8 cellular contexts compared by ENCODE assay signal in the genomic region with DNA sequence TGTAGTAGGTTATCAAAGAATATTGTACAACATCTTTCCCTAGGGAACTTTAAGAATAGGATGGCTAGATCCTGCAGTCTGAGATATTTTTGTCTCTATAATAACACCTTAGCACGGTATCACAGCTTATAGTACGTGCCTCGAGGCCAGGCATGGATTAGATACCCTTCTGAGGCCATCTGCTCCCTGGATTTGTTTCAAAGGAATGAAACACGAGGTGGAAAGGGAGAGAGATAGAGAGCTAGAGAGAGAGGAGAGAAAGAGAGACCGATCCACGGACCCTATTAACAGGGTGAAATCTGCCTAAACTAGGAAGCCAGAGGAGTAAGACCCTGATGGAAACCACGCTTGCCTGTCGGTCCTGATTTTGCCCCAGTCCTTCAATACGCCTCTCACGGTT.
DNase-seq lines count a peak whose midpoint lies in the region; ATAC-seq, FAIRE-seq and TF ChIP-seq lines count a peak whose summit lies in the region.

No MANE protein-coding gene starts in this region.

- H3K4me1 ChIP-seq in Karpas-422 (ENCODE audit: low read length) (peaks cover 17% of the 10 kb centered on the region), GM12878 (ENCODE audit: control insufficient read depth, insufficient read depth, low read length) (peaks cover 16% of the 10 kb centered on the region)

- no peaks in the 10 kb centered on the region for H3K79me2 ChIP-seq in Karpas-422 (ENCODE audit: low read length)
- no peaks in the 10 kb centered on the region for H3K79me2 ChIP-seq in GM12878 (ENCODE audit: control insufficient read depth, insufficient read depth, low read length)

- SMC1A ChIA-PET in GM12878 (lab: Charles Lee; ENCODE audit: uncharacterized antibody, unreplicated experiment) = interaction anchor here (0.5 to 1.4 kb wide), 8 partner anchors 14 to 1411 kb away, joined by 3 to 5 read pairs (median 4); no protein-coding TSS in a partner anchor

- H3K4me2 ChIP-seq in Karpas-422 (ENCODE audit: low read depth, low read length, poor library complexity, severe bottlenecking) = peak overlapping the region; percentile 99
- H3K4me2 ChIP-seq in GM12878 (ENCODE audit: control insufficient read depth, insufficient read depth) = peak overlapping the region; percentile 97

- no peak for TF ChIP-seq POLR2A in GM12878 (IDR thresholded peaks at IDR 0.05; ENCODE audit: low read depth, low read length)

- H3K9ac ChIP-seq in Karpas-422 (ENCODE audit: low read length) (peak overlapping the region; percentile 91), GM12878 (ENCODE audit: control insufficient read depth, insufficient read depth, low read length) (peak overlapping the region; percentile 79)

- H3K9me3 ChIP-seq in Karpas-422 (ENCODE audit: low read length) = no peaks in the 10 kb centered on the region
- no peaks in the 10 kb centered on the region for H3K9me3 ChIP-seq in GM12878 (replicated peaks; ENCODE audit: control insufficient read depth, insufficient read depth, low read length)

- CTCF ChIA-PET in Calu3 (lab: Charles Lee) = no interaction called here
- CTCF ChIA-PET in GM12878 (lab: Yijun Ruan, JAX) = interaction anchor here (0.6 to 2.2 kb wide), 10 partner anchors 14 to 1415 kb away, joined by 3 to 10 read pairs (median 3); no protein-coding TSS in a partner anchor

- peak overlapping the region; percentile 100 for H2AFZ ChIP-seq in Karpas-422 (ENCODE audit: low read length)
- peak overlapping the region; percentile 97 for H2AFZ ChIP-seq in GM12878 (ENCODE audit: control insufficient read depth, low read depth, low read length)

- H3K27me3 ChIP-seq in Karpas-422 (ENCODE audit: low read length) = no peaks in the 10 kb centered on the region
- H3K27me3 ChIP-seq in GM12878 (replicated peaks in 1 of 2; ENCODE audit: control insufficient read depth in 2 of 2, insufficient read depth in 2 of 2, low read length in 1 of 2) = no peaks in the 10 kb centered on the region

- FAIRE-seq in GM12878 (lab: Jason Lieb, UNC) = no peak

- H3K27me3 Mint-ChIP-seq in Calu3 (ENCODE audit: unreplicated experiment) = no peaks in the 10 kb centered on the region
- H3K27me3 Mint-ChIP-seq in nephron (ENCODE audit: low read depth) = peaks cover 12% of the 10 kb centered on the region

- H3K9me3 Mint-ChIP-seq in Calu3 (ENCODE audit: low read depth, unreplicated experiment) (no peaks in the 10 kb centered on the region), nephron (no peaks in the 10 kb centered on the region)

- H3K4me3 Mint-ChIP-seq in Calu3 (ENCODE audit: low read depth, unreplicated experiment) = peak overlapping the region; percentile 72
- H3K4me3 Mint-ChIP-seq in nephron = peak overlapping the region; percentile 70 to 88 (median 85)

- no peaks in the 10 kb centered on the region for H3K9me2 ChIP-seq in Karpas-422 (replicated peaks; ENCODE audit: insufficient read depth, low read length)

- H3K4me3 ChIP-seq in Karpas-422 (ENCODE audit: low read length) (peak overlapping the region; percentile 94), GM12878 (peak overlapping the region; percentile 91)

- TF ChIP-seq EP300 in GM12878 (IDR thresholded peaks at IDR 0.05; ENCODE audit: borderline replicate concordance in 1 of 2, control insufficient read depth in 1 of 2, low read depth in 2 of 2, low read length in 2 of 2) = no peak

- DNase-seq in Calu3 (no peak), Karpas-422 (no peak), GM12878 (ENCODE audit: low read depth, low spot score) (no peak), NCI-H2227 treated with DMSO at 0.1 percent for 48 hours (lab: John Stamatoyannopoulos, UW) (no peak)

- no TSS peak for BruUV-seq in Calu3 (replicated peaks; lab: Mats Ljungman, UMichigan)
- no TSS peak for BruUV-seq in GM12878 (replicated peaks; lab: Mats Ljungman, UMichigan)

- H3K36me3 Mint-ChIP-seq in Calu3 (ENCODE audit: insufficient read depth, unreplicated experiment) (peaks cover 10% of the 10 kb centered on the region), nephron (ENCODE audit: low read depth) (no peaks in the 10 kb centered on the region)

- ATAC-seq in GM12878 (no peak), GM21529 (IDR thresholded peaks at IDR 0.05; ENCODE audit: unreplicated experiment) (no peak), esophagus mucosa (no peak), HG03460 (IDR thresholded peaks at IDR 0.05; ENCODE audit: unreplicated experiment) (no peak)

- TF ChIP-seq RAD21 in GM12878 (IDR thresholded peaks at IDR 0.05; ENCODE audit: insufficient read depth, low read depth, low read length) = no peak

- no peak for TF ChIP-seq CTCF in Calu3 (IDR thresholded peaks at IDR 0.05; ENCODE audit: unreplicated experiment)
- TF ChIP-seq CTCF in GM12878 (IDR thresholded peaks at IDR 0.05 in 2 of 3, conservative IDR thresholded peaks at IDR 0.05 in 1 of 3; ENCODE audit: control insufficient read depth in 2 of 3, extremely low read depth in 1 of 3, insufficient read depth in 1 of 3, low read depth in 3 of 3, low read length in 3 of 3) = no peak
- TF ChIP-seq CTCF in nephron (IDR thresholded peaks at IDR 0.05; ENCODE audit: unreplicated experiment in 3 of 3) = no peak

- WGBS in GM12878 (ENCODE audit: insufficient coverage, insufficient replicate concordance, low lambda C conversion rate, missing lambda C conversion rate) = 53% methylated on average over 10 of the region's 10 CpGs

- H3K4me1 Mint-ChIP-seq in Calu3 (ENCODE audit: low read depth, unreplicated experiment) (peaks cover 16% of the 10 kb centered on the region), nephron (peaks cover 45% of the 10 kb centered on the region)

- intact Hi-C loops in Calu3 (cut with micrococcal nuclease; ENCODE audit: unreplicated experiment) (no loop called here), GM12878 (cut with micrococcal nuclease; ENCODE audit: unreplicated experiment) (loop anchor here (1.0 to 5.0 kb wide), 6 partner anchors 107 to 1412 kb away; no protein-coding TSS in a partner anchor)

- H3K27ac ChIP-seq in Karpas-422 (ENCODE audit: low read length) = no peak overlapping the region
- H3K27ac ChIP-seq in GM12878 (ENCODE audit: control insufficient read depth, insufficient read depth) = no peak overlapping the region

- H3K27ac Mint-ChIP-seq in Calu3 (ENCODE audit: unreplicated experiment) (no peak overlapping the region), nephron (peak overlapping the region; percentile 77 to 85 (median 80))

- RAD21 ChIA-PET in GM12878 (lab: Charles Lee; ENCODE audit: unreplicated experiment) = interaction anchor here (0.7 to 2.2 kb wide), 7 partner anchors 15 to 1995 kb away, joined by 3 to 7 read pairs (median 4); no protein-coding TSS in a partner anchor

- in situ Hi-C loops in GM12878 (cut with MboI) = loop anchor here (5.0 to 25.0 kb wide), 4 partner anchors 1037 to 1402 kb away; a partner anchor contains a TSS

- POLR2A ChIA-PET in GM12878 (lab: Charles Lee) = no interaction called here

- H4K20me1 ChIP-seq in Karpas-422 (ENCODE audit: insufficient read depth, low read depth, low read length) = no peaks in the 10 kb centered on the region
- no peaks in the 10 kb centered on the region for H4K20me1 ChIP-seq in GM12878 (ENCODE audit: control insufficient read depth, insufficient read depth)

- H3K36me3 ChIP-seq in Karpas-422 (ENCODE audit: insufficient read depth, low read length) (no peaks in the 10 kb centered on the region), GM12878 (ENCODE audit: control insufficient read depth in 2 of 2, insufficient read depth in 2 of 2, low read length in 1 of 2) (no peaks in the 10 kb centered on the region)

TF ChIP-seq in GM12878, 131 proteins besides CTCF, POLR2A, EP300 and RAD21:
- TF ChIP-seq BACH1 (IDR thresholded peaks at IDR 0.05; ENCODE audit: borderline replicate concordance) (no peak), SMAD1 (IDR thresholded peaks at IDR 0.05; ENCODE audit: low read depth, partially characterized antibody) (no peak), NR2C1 (IDR thresholded peaks at IDR 0.05) (no peak), ZNF384 (IDR thresholded peaks at IDR 0.05; ENCODE audit: borderline replicate concordance, low read depth, low read length) (no peak), MXI1 (IDR thresholded peaks at IDR 0.05; ENCODE audit: low read depth, low read length) (no peak), TCF3 (IDR thresholded peaks at IDR 0.05; ENCODE audit: borderline replicate concordance, insufficient read depth, low read depth, low read length) (no peak), ZNF622 (IDR thresholded peaks at IDR 0.05) (no peak), IKZF2 (IDR thresholded peaks at IDR 0.05) (no peak), PML (IDR thresholded peaks at IDR 0.05; ENCODE audit: low read length) (no peak), TBL1XR1 (IDR thresholded peaks at IDR 0.05; ENCODE audit: low read depth, low read length) (no peak), LARP7 (IDR thresholded peaks at IDR 0.05) (no peak)
- TF ChIP-seq, protein P1, sequence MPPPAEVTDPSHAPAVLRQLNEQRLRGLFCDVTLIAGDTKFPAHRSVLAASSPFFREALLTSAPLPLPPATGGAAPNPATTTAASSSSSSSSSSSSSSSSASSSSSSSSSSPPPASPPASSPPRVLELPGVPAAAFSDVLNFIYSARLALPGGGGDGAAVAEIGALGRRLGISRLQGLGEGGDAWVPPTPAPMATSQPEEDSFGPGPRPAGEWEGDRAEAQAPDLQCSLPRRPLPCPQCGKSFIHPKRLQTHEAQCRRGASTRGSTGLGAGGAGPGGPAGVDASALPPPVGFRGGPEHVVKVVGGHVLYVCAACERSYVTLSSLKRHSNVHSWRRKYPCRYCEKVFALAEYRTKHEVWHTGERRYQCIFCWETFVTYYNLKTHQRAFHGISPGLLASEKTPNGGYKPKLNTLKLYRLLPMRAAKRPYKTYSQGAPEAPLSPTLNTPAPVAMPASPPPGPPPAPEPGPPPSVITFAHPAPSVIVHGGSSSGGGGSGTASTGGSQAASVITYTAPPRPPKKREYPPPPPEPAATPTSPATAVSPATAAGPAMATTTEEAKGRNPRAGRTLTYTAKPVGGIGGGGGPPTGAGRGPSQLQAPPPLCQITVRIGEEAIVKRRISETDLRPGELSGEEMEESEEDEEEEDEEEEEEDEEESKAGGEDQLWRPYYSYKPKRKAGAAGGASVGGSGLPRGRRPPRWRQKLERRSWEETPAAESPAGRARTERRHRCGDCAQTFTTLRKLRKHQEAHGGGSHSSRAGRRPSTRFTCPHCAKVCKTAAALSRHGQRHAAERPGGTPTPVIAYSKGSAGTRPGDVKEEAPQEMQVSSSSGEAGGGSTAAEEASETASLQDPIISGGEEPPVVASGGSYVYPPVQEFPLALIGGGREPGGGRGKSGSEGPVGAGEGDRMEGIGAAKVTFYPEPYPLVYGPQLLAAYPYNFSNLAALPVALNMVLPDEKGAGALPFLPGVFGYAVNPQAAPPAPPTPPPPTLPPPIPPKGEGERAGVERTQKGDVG (CRISPR knock-in tag; IDR thresholded peaks at IDR 0.05) = no peak
- TF ChIP-seq, protein P2, sequence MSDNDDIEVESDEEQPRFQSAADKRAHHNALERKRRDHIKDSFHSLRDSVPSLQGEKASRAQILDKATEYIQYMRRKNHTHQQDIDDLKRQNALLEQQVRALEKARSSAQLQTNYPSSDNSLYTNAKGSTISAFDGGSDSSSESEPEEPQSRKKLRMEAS (IDR thresholded peaks at IDR 0.05; ENCODE audit: low read depth, low read length) = no peak
